15 cellular contexts compared by ENCODE assay signal in the genomic region with DNA sequence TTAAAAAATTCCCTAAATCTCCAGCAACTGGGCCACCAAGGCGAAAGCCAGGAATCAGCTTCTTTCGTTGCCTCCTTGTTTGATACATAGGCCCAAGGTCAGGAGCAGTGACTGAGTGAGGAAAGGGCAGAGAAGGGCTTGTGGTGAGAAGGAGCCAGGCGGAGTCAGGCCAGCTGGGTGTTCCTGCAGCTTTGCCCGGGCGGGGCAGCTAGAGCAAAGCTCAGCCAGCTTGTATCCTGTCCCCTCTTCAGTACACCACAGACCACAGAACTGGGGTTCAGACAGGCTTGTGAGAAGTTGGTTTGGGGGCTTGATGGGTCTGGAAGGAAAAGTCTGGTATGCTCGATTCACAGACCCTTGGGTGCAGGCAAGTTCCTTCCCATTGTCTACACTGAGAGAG. TPM values are rescaled to one million over a fixed set of nuclear protein-coding genes. Genes with fewer than 3 reads are reported as not detected.
DNase-seq lines count a peak whose midpoint lies in the region; ATAC-seq, FAIRE-seq and TF ChIP-seq lines count a peak whose summit lies in the region.
"Had no signal": no experiment of that assay in that cellular context is flagged by ENCODE, and none has a peak within 500 bp of the region (broad histone marks: within the 10 kb centered on the region; RNA-seq: fewer than 3 reads in every experiment).

No MANE protein-coding gene starts in this region.

- POLR2A ChIA-PET in activated CD4-positive, alpha-beta memory T cell treated with anti-CD3 and anti-CD28 coated beads, Interleukin-2, amount 10 ng/mL, durations not matched to agents 7 days and 5 days (lab: Charles Lee): no interaction called here
- POLR2A ChIA-PET in activated CD4-positive, alpha-beta memory T cell treated with anti-CD3 and anti-CD28 coated beads for 36 hours (lab: Charles Lee): no interaction called here
- POLR2A ChIA-PET in HEK293 (lab: Yijun Ruan, JAX): no interaction called here

- peak; percentile 49 for ATAC-seq in stimulated activated effector memory CD8-positive, alpha-beta T cell treated with anti-CD3 and anti-CD28 coated beads, Interleukin-12 subunit alpha, Interleukin-12 subunit beta, amount 100 ng/mL, for 72 hours

- peak overlapping the region; percentile 33 for H3K27ac Mint-ChIP-seq in activated CD4-positive, alpha-beta memory T cell treated with anti-CD3 and anti-CD28 coated beads, Interleukin-2, amount 10 ng/mL, durations not matched to agents 7 days and 5 days
- no peak overlapping the region for H3K27ac Mint-ChIP-seq in activated CD4-positive, alpha-beta memory T cell treated with anti-CD3 and anti-CD28 coated beads for 36 hours
- peak overlapping the region; percentile 74 for H3K27ac Mint-ChIP-seq in activated naive CD8-positive, alpha-beta T cell
- H3K27ac Mint-ChIP-seq in stimulated activated effector memory CD8-positive, alpha-beta T cell treated with anti-CD3 and anti-CD28 coated beads, Interleukin-12 subunit alpha, Interleukin-12 subunit beta, amount 100 ng/mL, for 72 hours: peak overlapping the region; percentile 39

- no peaks in the 10 kb centered on the region for H3K4me1 ChIP-seq in HEK293 (ENCODE audit: control insufficient read depth, insufficient read depth, low read length)

- peaks cover 27% of the 10 kb centered on the region for H3K36me3 Mint-ChIP-seq in activated CD4-positive, alpha-beta memory T cell treated with anti-CD3 and anti-CD28 coated beads, Interleukin-2, amount 10 ng/mL, durations not matched to agents 7 days and 5 days (ENCODE audit: low read depth)
- H3K36me3 Mint-ChIP-seq in activated CD4-positive, alpha-beta memory T cell treated with anti-CD3 and anti-CD28 coated beads for 36 hours: peaks cover 15% of the 10 kb centered on the region
- H3K36me3 Mint-ChIP-seq in activated naive CD8-positive, alpha-beta T cell: peaks cover 6% of the 10 kb centered on the region
- H3K36me3 Mint-ChIP-seq in stimulated activated effector memory CD8-positive, alpha-beta T cell treated with anti-CD3 and anti-CD28 coated beads, Interleukin-12 subunit alpha, Interleukin-12 subunit beta, amount 100 ng/mL, for 72 hours: peaks cover 30% of the 10 kb centered on the region

- no peak overlapping the region for H3K4me3 ChIP-seq in HEK293 (ENCODE audit: low read depth, low read length)
- H3K4me3 ChIP-seq in brain microvascular endothelial cell (ENCODE audit: low read depth, low read length): no peak overlapping the region
- H3K4me3 ChIP-seq: thyroid gland had no signal

- TF ChIP-seq CTCF in HEK293 (tag by site-specific recombination; IDR thresholded peaks at IDR 0.05) (no peak), brain microvascular endothelial cell (IDR thresholded peaks at IDR 0.05; ENCODE audit: low read depth, low read length, missing control alignments) (no peak)

- H3K36me3 ChIP-seq in HEK293 (ENCODE audit: control insufficient read depth in 2 of 2, insufficient read depth in 1 of 2, low read length in 2 of 2): peaks cover 0 to 53% of the 10 kb centered on the region in 2 experiments; a peak in 1 of 3 replicates
- H3K36me3 ChIP-seq in brain microvascular endothelial cell (replicated peaks): peaks cover 27% of the 10 kb centered on the region

- H3K27me3 Mint-ChIP-seq in activated CD4-positive, alpha-beta memory T cell treated with anti-CD3 and anti-CD28 coated beads, Interleukin-2, amount 10 ng/mL, durations not matched to agents 7 days and 5 days: no peaks in the 10 kb centered on the region
- no peaks in the 10 kb centered on the region for H3K27me3 Mint-ChIP-seq in activated CD4-positive, alpha-beta memory T cell treated with anti-CD3 and anti-CD28 coated beads for 36 hours
- H3K27me3 Mint-ChIP-seq in activated naive CD8-positive, alpha-beta T cell: no peaks in the 10 kb centered on the region

- in situ Hi-C loops in brain microvascular endothelial cell (cut with HindIII; ENCODE audit: low pct_ligation_motif_present, low sequenced_read_pairs): no loop called here

- intact Hi-C loops in activated CD4-positive, alpha-beta memory T cell treated with anti-CD3 and anti-CD28 coated beads for 36 hours (cut with micrococcal nuclease): no loop called here

- no peaks in the 10 kb centered on the region for H3K9me3 ChIP-seq in HEK293 (ENCODE audit: control insufficient read depth, insufficient read depth, low read depth, low read length)
- H3K9me3 ChIP-seq: thyroid gland had no signal

- no peaks in the 10 kb centered on the region for H3K9me3 Mint-ChIP-seq in activated CD4-positive, alpha-beta memory T cell treated with anti-CD3 and anti-CD28 coated beads, Interleukin-2, amount 10 ng/mL, durations not matched to agents 7 days and 5 days
- no peaks in the 10 kb centered on the region for H3K9me3 Mint-ChIP-seq in activated CD4-positive, alpha-beta memory T cell treated with anti-CD3 and anti-CD28 coated beads for 36 hours
- H3K9me3 Mint-ChIP-seq in activated naive CD8-positive, alpha-beta T cell (ENCODE audit: low read depth): no peaks in the 10 kb centered on the region
- no peaks in the 10 kb centered on the region for H3K9me3 Mint-ChIP-seq in stimulated activated effector memory CD8-positive, alpha-beta T cell treated with anti-CD3 and anti-CD28 coated beads, Interleukin-12 subunit alpha, Interleukin-12 subunit beta, amount 100 ng/mL, for 72 hours

- peaks cover 50% of the 10 kb centered on the region for H3K4me1 Mint-ChIP-seq in activated CD4-positive, alpha-beta memory T cell treated with anti-CD3 and anti-CD28 coated beads, Interleukin-2, amount 10 ng/mL, durations not matched to agents 7 days and 5 days
- peaks cover 48% of the 10 kb centered on the region for H3K4me1 Mint-ChIP-seq in activated CD4-positive, alpha-beta memory T cell treated with anti-CD3 and anti-CD28 coated beads for 36 hours (ENCODE audit: low read depth)
- peaks cover 67% of the 10 kb centered on the region for H3K4me1 Mint-ChIP-seq in activated naive CD8-positive, alpha-beta T cell (ENCODE audit: low read depth)
- peaks cover 44% of the 10 kb centered on the region for H3K4me1 Mint-ChIP-seq in stimulated activated effector memory CD8-positive, alpha-beta T cell treated with anti-CD3 and anti-CD28 coated beads, Interleukin-12 subunit alpha, Interleukin-12 subunit beta, amount 100 ng/mL, for 72 hours

- no peak for FAIRE-seq in frontal cortex (lab: Jason Lieb, UNC)

- no peaks in the 10 kb centered on the region for H3K27me3 ChIP-seq in brain microvascular endothelial cell (replicated peaks)
- H3K27me3 ChIP-seq: thyroid gland had no signal

- H3K4me3 Mint-ChIP-seq in activated CD4-positive, alpha-beta memory T cell treated with anti-CD3 and anti-CD28 coated beads, Interleukin-2, amount 10 ng/mL, durations not matched to agents 7 days and 5 days: no peak overlapping the region
- no peak overlapping the region for H3K4me3 Mint-ChIP-seq in activated CD4-positive, alpha-beta memory T cell treated with anti-CD3 and anti-CD28 coated beads for 36 hours
- H3K4me3 Mint-ChIP-seq in activated naive CD8-positive, alpha-beta T cell: peak overlapping the region; percentile 66
- H3K4me3 Mint-ChIP-seq in stimulated activated effector memory CD8-positive, alpha-beta T cell treated with anti-CD3 and anti-CD28 coated beads, Interleukin-12 subunit alpha, Interleukin-12 subunit beta, amount 100 ng/mL, for 72 hours: no peak overlapping the region

- H3K27ac ChIP-seq in HEK293 (ENCODE audit: extremely low read depth, low read depth, low read length) (no peak overlapping the region), brain microvascular endothelial cell (no peak overlapping the region)
- H3K27ac ChIP-seq: thyroid gland had no signal

- CTCF ChIA-PET in activated CD4-positive, alpha-beta memory T cell treated with anti-CD3 and anti-CD28 coated beads, Interleukin-2, amount 10 ng/mL, durations not matched to agents 7 days and 5 days (lab: Charles Lee): interaction anchor here (4.3 kb wide), 1 partner anchor 22 kb away, joined by 28 read pairs; no protein-coding TSS in a partner anchor
- CTCF ChIA-PET in activated CD4-positive, alpha-beta memory T cell treated with anti-CD3 and anti-CD28 coated beads for 36 hours (lab: Charles Lee): interaction anchor here (2.1 kb wide), 1 partner anchor 23 kb away, joined by 12 read pairs; no protein-coding TSS in a partner anchor
- CTCF ChIA-PET in HEK293 (lab: Yijun Ruan, JAX): no interaction called here

- DNase-seq in activated CD4-positive, alpha-beta memory T cell treated with anti-CD3 and anti-CD28 coated beads, Interleukin-2, amount 10 ng/mL, durations not matched to agents 7 days and 5 days: peak; percentile 25
- no peak for DNase-seq in activated CD4-positive, alpha-beta memory T cell treated with anti-CD3 and anti-CD28 coated beads for 36 hours
- DNase-seq in stimulated activated effector memory CD8-positive, alpha-beta T cell treated with anti-CD3 and anti-CD28 coated beads, Interleukin-12 subunit alpha, Interleukin-12 subunit beta, amount 100 ng/mL, for 72 hours (ENCODE audit: low spot score in 2 of 2): no peak
- DNase-seq in brain microvascular endothelial cell (no peak), COLO829 (ENCODE audit: low spot score) (no peak), frontal cortex (ENCODE audit: low spot score in 2 of 2) (no peak)
- DNase-seq: activated T-cell treated with anti-CD3 and anti-CD28 coated beads for 4 hours, foreskin melanocyte, KG1, NCI-H524 treated with DMSO at 0.1 percent for 48 hours had no signal

TF ChIP-seq in HEK293, 187 proteins besides CTCF, POLR2A, EP300 and RAD21:
- peak; percentile 74 for TF ChIP-seq KLF1 (tag by site-specific recombination; IDR thresholded peaks at IDR 0.05)
- TF ChIP-seq ZNF37A (tag by site-specific recombination; IDR thresholded peaks at IDR 0.05): no peak

RNA-seq across cellular contexts. Expression of gene CCK, which starts 52.6 kb away (rescaled TPM):
- not detected for total RNA-seq in activated CD4-positive, alpha-beta memory T cell treated with anti-CD3 and anti-CD28 coated beads, Interleukin-2, amount 10 ng/mL, durations not matched to agents 7 days and 5 days
- total RNA-seq in activated CD4-positive, alpha-beta memory T cell treated with anti-CD3 and anti-CD28 coated beads for 36 hours: not detected
- total RNA-seq in frontal cortex: 54.6 TPM
- total RNA-seq: posterior vena cava; T-helper 1 cell treated with Interleukin-12 subunit alpha and Interleukin-12 subunit beta and Interleukin-4 antibody, amounts not matched to agents 30 ng/mL and 1 ng/mL, for 36 hours had no signal

Comparison
In these comparisons a context has a peak if more than half of its experiments do, and no peak if none do; other contexts are left out.
1. RNA of gene CCK, which starts 52.6 kb away (total RNA-seq): 54.6 TPM in frontal cortex (single experiment); not detected in activated CD4-positive, alpha-beta memory T cell treated with anti-CD3 and anti-CD28 coated beads, Interleukin-2, amount 10 ng/mL, durations not matched to agents 7 days and 5 days and not detected in activated CD4-positive, alpha-beta memory T cell treated with anti-CD3 and anti-CD28 coated beads for 36 hours; every median in the first group is over 10 times any median in the second.